ENCODE assay signal across 28 cellular contexts in the genomic region with DNA sequence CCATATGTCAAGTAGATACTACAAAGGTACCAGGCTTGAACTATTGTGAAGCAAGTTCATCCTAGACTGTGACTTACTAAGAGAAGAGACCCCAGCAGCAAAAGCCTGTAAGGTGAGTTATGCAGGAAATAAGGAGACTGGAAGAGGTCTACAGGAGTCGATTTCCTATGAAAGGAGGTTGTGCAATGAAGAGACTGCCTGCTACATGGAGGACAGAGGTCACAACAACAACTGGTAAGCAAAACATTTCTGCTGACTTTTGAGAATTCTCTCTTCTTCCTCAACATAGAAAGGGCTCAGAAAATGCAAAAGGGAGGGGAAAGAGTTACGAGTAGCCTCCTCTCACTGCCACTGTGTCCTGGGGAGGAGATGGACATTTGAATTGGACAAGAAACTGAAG. TPM values are rescaled to one million over a fixed set of nuclear protein-coding genes. Genes with fewer than 3 reads are reported as not detected.
"Had no signal": no experiment of that assay in that cellular context is flagged by ENCODE, and none has a peak within 500 bp of the region (broad histone marks: within the 10 kb centered on the region; RNA-seq: fewer than 3 reads in every experiment).

No MANE protein-coding gene starts in this region.

- H3K9me3 ChIP-seq: body of pancreas, gastroesophageal sphincter, left ventricle myocardium inferior, tibial artery had no signal

- H3K36me3 Mint-ChIP-seq: activated CD8-positive, alpha-beta memory T cell treated with anti-CD3 and anti-CD28 coated beads, Interleukin-2, amount 10 ng/mL, durations not matched to agents 7 days and 5 days; activated naive CD4-positive, alpha-beta T cell treated with anti-CD3 and anti-CD28 coated beads, Interleukin-2, amount 50 U/mL, for 72 hours; mesothelial cell of epicardium; naive thymus-derived CD4-positive, alpha-beta T cell; stimulated activated memory B cell treated with anti-CD40 and anti-IgM and Interleukin-4, amounts not matched to agents 10 μg/mL and 1 μg/mL and 100 μg/mL, for 72 hours had no signal

- H3K4me3 Mint-ChIP-seq: activated CD4-positive, alpha-beta T cell treated with anti-CD3 and anti-CD28 coated beads for 36 hours; activated CD8-positive, alpha-beta memory T cell treated with anti-CD3 and anti-CD28 coated beads, Interleukin-2, amount 10 ng/mL, durations not matched to agents 7 days and 5 days; activated CD8-positive, alpha-beta T cell treated with anti-CD3 and anti-CD28 coated beads, Interleukin-2, amount 10 ng/mL, durations not matched to agents 7 days and 5 days; mesothelial cell of epicardium; naive thymus-derived CD4-positive, alpha-beta T cell; neural crest cell; stimulated activated memory B cell treated with anti-CD40 and anti-IgM and Interleukin-4, amounts not matched to agents 10 μg/mL and 1 μg/mL and 100 μg/mL, for 72 hours; stimulated activated naive CD8-positive, alpha-beta T cell treated with anti-CD3 and anti-CD28 coated beads, Interleukin-15, amount 100 ng/mL, for 72 hours had no signal

- H3K27ac ChIP-seq: body of pancreas, gastroesophageal sphincter, left ventricle myocardium inferior, skin epidermis, tibial artery had no signal

- H3K27ac Mint-ChIP-seq: activated CD4-positive, alpha-beta T cell treated with anti-CD3 and anti-CD28 coated beads for 36 hours; activated CD8-positive, alpha-beta memory T cell treated with anti-CD3 and anti-CD28 coated beads, Interleukin-2, amount 10 ng/mL, durations not matched to agents 7 days and 5 days; activated CD8-positive, alpha-beta T cell treated with anti-CD3 and anti-CD28 coated beads, Interleukin-2, amount 10 ng/mL, durations not matched to agents 7 days and 5 days; activated naive CD4-positive, alpha-beta T cell treated with anti-CD3 and anti-CD28 coated beads, Interleukin-2, amount 50 U/mL, for 72 hours; mesothelial cell of epicardium; naive thymus-derived CD4-positive, alpha-beta T cell; stimulated activated memory B cell treated with anti-CD40 and anti-IgM and Interleukin-4, amounts not matched to agents 10 μg/mL and 1 μg/mL and 100 μg/mL, for 72 hours; stimulated activated naive CD8-positive, alpha-beta T cell treated with anti-CD3 and anti-CD28 coated beads, Interleukin-15, amount 100 ng/mL, for 72 hours had no signal

- H3K27me3 Mint-ChIP-seq: stimulated activated naive CD8-positive, alpha-beta T cell treated with anti-CD3 and anti-CD28 coated beads, Interleukin-15, amount 100 ng/mL, for 72 hours had no signal

- FAIRE-seq: islet of Langerhans had no signal

- H3K4me3 ChIP-seq: body of pancreas, coronary artery, dorsolateral prefrontal cortex, gastroesophageal sphincter, left ventricle myocardium inferior, skin epidermis, tibial artery had no signal

- DNase-seq: activated CD4-positive, alpha-beta T cell treated with anti-CD3 and anti-CD28 coated beads for 36 hours; activated CD4-positive, CD25-positive, alpha-beta regulatory T cell; activated CD8-positive, alpha-beta memory T cell treated with anti-CD3 and anti-CD28 coated beads, Interleukin-2, amount 10 ng/mL, durations not matched to agents 7 days and 5 days; activated CD8-positive, alpha-beta T cell treated with anti-CD3 and anti-CD28 coated beads, Interleukin-2, amount 10 ng/mL, durations not matched to agents 7 days and 5 days; activated naive CD4-positive, alpha-beta T cell; activated T-cell treated with anti-CD3 and anti-CD28 coated beads, Interleukin-2, amount 50 U/mL, for 48 hours; aorta; body of pancreas; dorsolateral prefrontal cortex; effector memory CD4-positive, alpha-beta T cell; head of caudate nucleus; left ventricle myocardium inferior; mammary epithelial cell; naive thymus-derived CD4-positive, alpha-beta T cell; posterior cingulate gyrus; stimulated activated CD4-positive, alpha-beta T cell treated with anti-CD3 and anti-CD28 coated beads, Interleukin-4, amount 100 ng/mL, for 4 hours; stimulated activated CD8-positive, alpha-beta memory T cell treated with anti-CD3 and anti-CD28 coated beads, Interleukin-4, amount 100 ng/mL, for 48 hours; stimulated activated naive CD8-positive, alpha-beta T cell treated with anti-CD3 and anti-CD28 coated beads, Interleukin-15, amount 100 ng/mL, for 72 hours; tibial artery had no signal

- H3K36me3 ChIP-seq: gastroesophageal sphincter, left ventricle myocardium inferior, tibial artery had no signal

- H3K9me3 Mint-ChIP-seq: activated naive CD4-positive, alpha-beta T cell treated with anti-CD3 and anti-CD28 coated beads, Interleukin-2, amount 50 U/mL, for 72 hours; mesothelial cell of epicardium; stimulated activated memory B cell treated with anti-CD40 and anti-IgM and Interleukin-4, amounts not matched to agents 10 μg/mL and 1 μg/mL and 100 μg/mL, for 72 hours; stimulated activated naive CD8-positive, alpha-beta T cell treated with anti-CD3 and anti-CD28 coated beads, Interleukin-15, amount 100 ng/mL, for 72 hours had no signal

- H3K4me1 Mint-ChIP-seq: activated CD4-positive, alpha-beta T cell treated with anti-CD3 and anti-CD28 coated beads for 36 hours; activated CD8-positive, alpha-beta memory T cell treated with anti-CD3 and anti-CD28 coated beads, Interleukin-2, amount 10 ng/mL, durations not matched to agents 7 days and 5 days; naive thymus-derived CD4-positive, alpha-beta T cell; neural crest cell; stimulated activated naive CD8-positive, alpha-beta T cell treated with anti-CD3 and anti-CD28 coated beads, Interleukin-15, amount 100 ng/mL, for 72 hours had no signal

- H3K27me3 ChIP-seq: body of pancreas, dorsolateral prefrontal cortex, gastroesophageal sphincter, tibial artery had no signal

RNA-seq across cellular contexts. Expression of a gene that starts 42.4 kb away (rescaled TPM):
- total RNA-seq: activated CD4-positive, alpha-beta T cell treated with anti-CD3 and anti-CD28 coated beads for 36 hours; activated CD8-positive, alpha-beta memory T cell treated with anti-CD3 and anti-CD28 coated beads, Interleukin-2, amount 10 ng/mL, durations not matched to agents 7 days and 5 days; activated CD8-positive, alpha-beta T cell treated with anti-CD3 and anti-CD28 coated beads, Interleukin-2, amount 10 ng/mL, durations not matched to agents 7 days and 5 days; activated naive CD4-positive, alpha-beta T cell treated with anti-CD3 and anti-CD28 coated beads, Interleukin-2, amount 50 U/mL, for 72 hours; T-helper 1 cell treated with Interleukin-12 subunit alpha and Interleukin-12 subunit beta and Interleukin-4 antibody, amounts not matched to agents 30 ng/mL and 1 ng/mL, for 36 hours had no signal
- polyA plus RNA-seq: mammary epithelial cell; naive thymus-derived CD4-positive, alpha-beta T cell had no signal
